Comparison of ENCODE assay signal across 26 cellular contexts in genomic region chr3:124686028-124686670, GRCh38. TPM values are rescaled to one million over a fixed set of nuclear protein-coding genes. Genes with fewer than 3 reads are reported as not detected.
DNase-seq lines count a peak whose midpoint lies in the region; TF ChIP-seq lines count a peak whose summit lies in the region.
"Had no signal": no experiment of that assay in that cellular context is flagged by ENCODE, and none has a peak within 500 bp of the region (broad histone marks: within the 10 kb centered on the region; RNA-seq: fewer than 3 reads in every experiment).

No MANE protein-coding gene starts in this region.

- H3K4me2 ChIP-seq in osteoblast (ENCODE audit: insufficient read depth, low read length): no peak overlapping the region
- H3K4me2 ChIP-seq: BLaER1, KMS-11 had no signal

- H3K9me3 ChIP-seq in esophagus (ENCODE audit: control insufficient read depth in 2 of 2, insufficient read depth in 1 of 2, low read depth in 1 of 2, low read length in 1 of 2): no peaks in the 10 kb centered on the region
- no peaks in the 10 kb centered on the region for H3K9me3 ChIP-seq in osteoblast (ENCODE audit: low read depth, low read length)
- no peaks in the 10 kb centered on the region for H3K9me3 ChIP-seq in adrenal gland (replicated peaks in 1 of 3)
- H3K9me3 ChIP-seq: BLaER1, heart right ventricle, neutrophil, psoas muscle, tibial nerve had no signal

- H3K79me2 ChIP-seq in osteoblast (ENCODE audit: insufficient read depth, low read length): no peaks in the 10 kb centered on the region

- no peak for TF ChIP-seq POLR2A in adrenal gland (IDR thresholded peaks at IDR 0.05)

- H3K4me3 ChIP-seq in esophagus (ENCODE audit: low read depth in 1 of 2, low read length in 2 of 2): no peak overlapping the region
- H3K4me3 ChIP-seq in osteoblast (ENCODE audit: insufficient read depth, low read length): no peak overlapping the region
- no peak overlapping the region for H3K4me3 ChIP-seq in adrenal gland
- H3K4me3 ChIP-seq: BLaER1, heart right ventricle, psoas muscle, tibial nerve had no signal

- no peaks in the 10 kb centered on the region for H4K20me1 ChIP-seq in osteoblast (ENCODE audit: insufficient read depth, low read length)
- H4K20me1 ChIP-seq: BLaER1 had no signal

- H2AFZ ChIP-seq in osteoblast (ENCODE audit: low read length): no peak overlapping the region

- 65 to 82% methylated on average over 3 of the region's 3 CpGs for WGBS in esophagus, 2 donors
- 79 to 96% (median 88%) methylated on average over 3 of the region's 3 CpGs for WGBS in adrenal gland, 4 donors

- H3K4me1 ChIP-seq in esophagus (ENCODE audit: control insufficient read depth in 2 of 2, insufficient read depth in 2 of 2, low read length in 1 of 2): no peaks in the 10 kb centered on the region
- H3K4me1 ChIP-seq in osteoblast (ENCODE audit: insufficient read depth, low read length): peaks cover 17% of the 10 kb centered on the region
- peaks cover 0 to 5% of the 10 kb centered on the region in 2 donors for H3K4me1 ChIP-seq in adrenal gland (replicated peaks in 1 of 2)
- H3K4me1 ChIP-seq: BLaER1 had no signal

- TF ChIP-seq CTCF in osteoblast (IDR thresholded peaks at IDR 0.05; ENCODE audit: extremely low read depth, low read depth, low read length): no peak
- no peak for TF ChIP-seq CTCF in adrenal gland (IDR thresholded peaks at IDR 0.05)

- H3K27ac ChIP-seq in esophagus (ENCODE audit: low read depth in 2 of 2, low read length in 1 of 2) (peak overlapping the region; percentile 72 to 87), osteoblast (ENCODE audit: low read depth, low read length) (peak overlapping the region; percentile 22), adrenal gland (no peak overlapping the region)
- H3K27ac ChIP-seq: BLaER1, KMS-11, neutrophil, psoas muscle, tibial nerve, WERI-Rb-1 had no signal

- intact Hi-C loops in posterior vena cava (cut with DNase I): loop anchor here in 1 of 2 donors (5.0 kb wide), 1 partner anchor 124 kb away; no protein-coding TSS in a partner anchor
- intact Hi-C loops in adrenal gland (cut with DNase I): loop anchor here in 1 of 2 donors (5.0 kb wide), 1 partner anchor 119 kb away; no protein-coding TSS in a partner anchor

- H3K27me3 ChIP-seq in esophagus (ENCODE audit: control insufficient read depth in 1 of 2, insufficient read depth in 2 of 2, low read length in 2 of 2) (no peaks in the 10 kb centered on the region), osteoblast (ENCODE audit: insufficient read depth, low read length) (no peaks in the 10 kb centered on the region), adrenal gland (no peaks in the 10 kb centered on the region)
- H3K27me3 ChIP-seq: BLaER1, heart right ventricle, neutrophil, tibial nerve had no signal

- DNase-seq in Daoy (ENCODE audit: low read depth) (peak; percentile 40), M059J (ENCODE audit: low read depth) (peak; percentile 44), osteoblast (ENCODE audit: insufficient read length, low spot score, missing footprints) (no peak), posterior vena cava (ENCODE audit: low spot score) (no peak), A172 (ENCODE audit: low spot score) (no peak), adrenal gland (no peak)
- DNase-seq in stimulated activated CD4-positive, alpha-beta T cell treated with anti-CD3 and anti-CD28 coated beads, Interleukin-2, amount 100 ng/mL, for 24 hours: no peak
- DNase-seq: activated CD4-positive, alpha-beta T cell treated with anti-CD3 and anti-CD28 coated beads for 48 hours; activated naive CD4-positive, alpha-beta T cell treated with Interleukin-2 at 50 U/mL for 16 hours; activated T-cell treated with anti-CD3 and anti-CD28 coated beads, Interleukin-2, amount 50 U/mL, for 4 hours; DMS53; GDM1; HCEC 1CT; heart right ventricle; left colon; NCI-H1417 treated with DMSO at 0.1 percent for 48 hours; NCI-H2107; NCI-H446 treated with DMSO at 0.1 percent for 48 hours; psoas muscle; stimulated activated CD8-positive, alpha-beta memory T cell treated with anti-CD3 and anti-CD28 coated beads, Interleukin-4, amount 100 ng/mL, for 48 hours; WERI-Rb-1 had no signal

- H3K36me3 ChIP-seq in esophagus (ENCODE audit: control insufficient read depth in 2 of 2, insufficient read depth in 2 of 2, low read length in 1 of 2) (no peaks in the 10 kb centered on the region), osteoblast (ENCODE audit: insufficient read depth, low read length) (no peaks in the 10 kb centered on the region), adrenal gland (replicated peaks in 1 of 2) (no peaks in the 10 kb centered on the region)
- H3K36me3 ChIP-seq: BLaER1, neutrophil, tibial nerve, WERI-Rb-1 had no signal

RNA-seq across cellular contexts. Expression of gene UMPS, which starts 44.1 kb away (rescaled TPM):
- 87.9 and 94.6 TPM in 2 replicates for total RNA-seq in Daoy (2014; rRNA removed; shearing (Covaris generic))
- 36.9 and 43.9 TPM in 2 replicates for total RNA-seq in M059J (2014; rRNA removed; shearing (Covaris generic))
- 10 to 100 TPM in 1 of 2 donors, 1 to 10 TPM in 1; 9.9 to 26.1 TPM for polyA plus RNA-seq in esophagus
- 19.5 and 21.8 TPM in 2 replicates for total RNA-seq in osteoblast
- 10 to 100 TPM; 15.5 to 16.1 TPM for total RNA-seq in posterior vena cava
- total RNA-seq in A172 (2014; rRNA removed; shearing (Covaris generic)): 55.5 and 84.5 TPM in 2 replicates
- total RNA-seq in adrenal gland: 10 to 100 TPM; 15.1 to 42.2 (median 26.8) TPM
- polyA plus RNA-seq in adrenal gland: 10 to 100 TPM in 2 of 3 donors, 1 to 10 TPM in 1; 8.8 to 45.9 (median 17.7) TPM

Comparison
In these comparisons a context has a peak if more than half of its experiments do, and no peak if none do; other contexts are left out.
1. DNase-seq: peak in Daoy (single experiment) and M059J (single experiment); none in osteoblast (single experiment), posterior vena cava (single experiment), A172 (single experiment), adrenal gland (0 of 7) and stimulated activated CD4-positive, alpha-beta T cell treated with anti-CD3 and anti-CD28 coated beads, Interleukin-2, amount 100 ng/mL, for 24 hours (0 of 2).
2. H3K27ac ChIP-seq: peak in esophagus (2 of 2) and osteoblast (single experiment); none in adrenal gland (0 of 5).